14 cellular contexts compared by ENCODE assay signal in genomic region chr13:110010433-110011135, GRCh38.
DNase-seq lines count a peak whose midpoint lies in the region; ATAC-seq and TF ChIP-seq lines count a peak whose summit lies in the region.
"Had no signal": no experiment of that assay in that cellular context is flagged by ENCODE, and none has a peak within 500 bp of the region (broad histone marks: within the 10 kb centered on the region; RNA-seq: fewer than 3 reads in every experiment).

No MANE protein-coding gene starts in this region.

- H3K4me1 ChIP-seq in BE2C = no peaks in the 10 kb centered on the region
- H3K4me1 ChIP-seq: ascending aorta, HAP-1 had no signal

- no peak overlapping the region for H3K4me3 ChIP-seq in BE2C (ENCODE audit: low read depth, low read length)
- H3K4me3 ChIP-seq: ascending aorta, HAP-1, SK-N-MC had no signal

- ATAC-seq in SK-N-SH treated with all-trans-retinoic acid at 6 μM for 48 hours = no peak

- H3K36me3 ChIP-seq in BE2C = no peaks in the 10 kb centered on the region
- H3K36me3 ChIP-seq: ascending aorta, HAP-1 had no signal

- H3K27me3 ChIP-seq in BE2C = peaks cover 19% of the 10 kb centered on the region
- H3K27me3 ChIP-seq: ascending aorta had no signal

- 0 out of 2 replicates have a peak, but pooled peaks cover under 1% of the 10 kb centered on the region for H3K9me3 ChIP-seq in BE2C
- H3K9me3 ChIP-seq: ascending aorta, HAP-1 had no signal

- no peak for TF ChIP-seq CTCF in BE2C (IDR thresholded peaks at IDR 0.05; ENCODE audit: low read depth, low read length)

- DNase-seq in COLO668 (lab: John Stamatoyannopoulos, UW; ENCODE audit: unreplicated experiment) (peak; percentile 48), LHCN-M2 (ENCODE audit: low read depth) (peak; percentile 47), kidney glomerular epithelial cell (lab: John Stamatoyannopoulos, UW) (peak; percentile 82), COR-L47 (lab: John Stamatoyannopoulos, UW) (no peak), BE2C (no peak), activated gamma-delta T cell (lab: John Stamatoyannopoulos, UW) (no peak), NCI-H526 (lab: John Stamatoyannopoulos, UW) (no peak)
- DNase-seq: activated CD4-positive, alpha-beta memory T cell treated with anti-CD3 and anti-CD28 coated beads, Interleukin-2, amount 10 ng/mL, durations not matched to agents 7 days and 5 days; KG1; NCI-H2081 treated with DMSO at 0.1 percent for 48 hours had no signal

TF ChIP-seq in SK-N-SH treated with all-trans-retinoic acid at 6 μM for 48 hours, 23 proteins besides CTCF, POLR2A, EP300 and RAD21:
- TF ChIP-seq ZNF565 (CRISPR knock-in tag; conservative IDR thresholded peaks at IDR 0.05; ENCODE audit: low read depth) (no peak), ISL1 (CRISPR knock-in tag; IDR thresholded peaks at IDR 0.05) (peak; percentile 34)

Comparison
In these comparisons a context has a peak if more than half of its experiments do, and no peak if none do; other contexts are left out.
1. DNase-seq: peak in COLO668 (single experiment), LHCN-M2 (single experiment) and kidney glomerular epithelial cell (single experiment); none in COR-L47 (single experiment), BE2C (single experiment), activated gamma-delta T cell (single experiment) and NCI-H526 (0 of 2).